In genomic region chr15:90869601-90870353, GRCh38 we compare ENCODE assay signal across 8 cellular contexts. TPM values are rescaled to one million over a fixed set of nuclear protein-coding genes. Genes with fewer than 3 reads are reported as not detected.
DNase-seq lines count a peak whose midpoint lies in the region; ATAC-seq and TF ChIP-seq lines count a peak whose summit lies in the region.

No MANE protein-coding gene starts in this region.

- WGBS in H9 (ENCODE audit: extremely low coverage, insufficient read length, low lambda C conversion rate), result no CpG with 5 or more reads among the region's 9 CpGs

- no peak overlapping the region for H2BK20ac ChIP-seq in H9 (ENCODE audit: low read depth, low read length, poor library complexity, severe bottlenecking)

- H3K14ac ChIP-seq in H9 (ENCODE audit: insufficient read depth, low read length), result 0 out of 2 replicates have a peak overlapping the region, but pooled peaks have one; percentile 5

- no peak overlapping the region for H2BK120ac ChIP-seq in H9 (ENCODE audit: low read depth, low read length, poor library complexity, severe bottlenecking)

- no peak overlapping the region for H4K91ac ChIP-seq in H9 (ENCODE audit: insufficient read length, low read depth, low read length)

- H3K9me3 ChIP-seq in H9 (ENCODE audit: control insufficient read depth, low read depth, low read length) (no peaks in the 10 kb centered on the region), cardiac muscle cell (ENCODE audit: low read depth) (no peaks in the 10 kb centered on the region)

- no peak overlapping the region for H2BK5ac ChIP-seq in H9 (ENCODE audit: insufficient read length, low read length)

- H3K9ac ChIP-seq in H9 (ENCODE audit: extremely low read depth, insufficient read length, low read length), result no peak overlapping the region

- no peaks in the 10 kb centered on the region for H3K27me3 ChIP-seq in H9 (ENCODE audit: insufficient read depth, low read length)
- H3K27me3 ChIP-seq in cardiac muscle cell, result no peaks in the 10 kb centered on the region

- H4K20me1 ChIP-seq in H9 (ENCODE audit: control insufficient read depth, insufficient read depth, insufficient read length), result no peaks in the 10 kb centered on the region

- H3K4me1 ChIP-seq in H9 (ENCODE audit: insufficient read depth, low read length) (peaks cover 6% of the 10 kb centered on the region; the same call in 1 of the 2 replicates), cardiac muscle cell (ENCODE audit: low read depth) (peaks cover 41% of the 10 kb centered on the region)

- no peaks in the 10 kb centered on the region for H3K36me3 ChIP-seq in cardiac muscle cell

- no peak overlapping the region for H3K4me2 ChIP-seq in H9 (ENCODE audit: insufficient read depth, insufficient read length, low read length)

- H3K9me3 Mint-ChIP-seq in H9, result peaks cover 0 to 2% of the 10 kb centered on the region in 2 experiments; a peak in 2 of 5 replicates
- H3K9me3 Mint-ChIP-seq in activated naive CD4-positive, alpha-beta T cell treated with anti-CD3 and anti-CD28 coated beads, Interleukin-2, amount 50 U/mL, for 72 hours, result no peaks in the 10 kb centered on the region

- H3K4me1 Mint-ChIP-seq in H9, result peaks cover 58 to 61% of the 10 kb centered on the region in 2 experiments

- no peak overlapping the region for H3K56ac ChIP-seq in H9 (ENCODE audit: insufficient read length, low read depth, low read length)

- H3K27ac Mint-ChIP-seq in H9, result peak overlapping the region in 2 of 3 experiments; percentile 44 to 87; a peak in 3 of 7 replicates
- H3K27ac Mint-ChIP-seq in activated naive CD4-positive, alpha-beta T cell treated with anti-CD3 and anti-CD28 coated beads, Interleukin-2, amount 50 U/mL, for 72 hours, result peak overlapping the region; percentile 99 to 100

- no peak overlapping the region for H3K4me3 ChIP-seq in cardiac muscle cell

- no peak overlapping the region for H3K4ac ChIP-seq in H9 (ENCODE audit: low read depth, low read length)

- no peaks in the 10 kb centered on the region for H3K27me3 Mint-ChIP-seq in H9 (ENCODE audit: low read depth)

- H3K23me2 ChIP-seq in H9 (ENCODE audit: insufficient read length, low read depth, low read length, poor library complexity, severe bottlenecking), result peaks cover 8% of the 10 kb centered on the region

- H3K23ac ChIP-seq in H9 (ENCODE audit: insufficient read length, low read depth, low read length), result no peak overlapping the region

- H2BK12ac ChIP-seq in H9 (ENCODE audit: insufficient read length, low read depth, low read length), result no peak overlapping the region

- peak; percentile 58 to 81 for ATAC-seq in activated naive CD4-positive, alpha-beta T cell treated with anti-CD3 and anti-CD28 coated beads, Interleukin-2, amount 50 U/mL, for 72 hours
- ATAC-seq in GM18498 (IDR thresholded peaks at IDR 0.05; ENCODE audit: unreplicated experiment), result no peak
- no peak for ATAC-seq in GM21515 (IDR thresholded peaks at IDR 0.05; ENCODE audit: unreplicated experiment)
- ATAC-seq in GM18907 (IDR thresholded peaks at IDR 0.05; ENCODE audit: unreplicated experiment), result no peak

- TF ChIP-seq CTCF in H9 (conservative IDR thresholded peaks at IDR 0.05) (no peak), cardiac muscle cell (IDR thresholded peaks at IDR 0.05; ENCODE audit: low read depth, low read length) (no peak)

- H3K4me3 Mint-ChIP-seq in H9, result peak overlapping the region; percentile 71 to 87; a peak in 4 of 5 replicates

- no peak overlapping the region for H2AFZ ChIP-seq in H9 (ENCODE audit: low read length)

- H2BK15ac ChIP-seq in H9 (ENCODE audit: low read depth, low read length), result no peak overlapping the region

- H3K18ac ChIP-seq in H9 (ENCODE audit: insufficient read length, low read depth, low read length), result no peak overlapping the region

- no peak overlapping the region for H2AK5ac ChIP-seq in H9 (ENCODE audit: insufficient read length, low read length)

- no peak overlapping the region for H4K8ac ChIP-seq in H9 (replicated peaks; ENCODE audit: insufficient read length, low read depth, low read length)

- no peak overlapping the region for H3T11ph ChIP-seq in H9 (ENCODE audit: low read length)

- H3K79me2 ChIP-seq in H9 (ENCODE audit: insufficient read depth, low read length), result no peaks in the 10 kb centered on the region

- peak; percentile 84 for DNase-seq in H9
- peak; percentile 40 for DNase-seq in NOMO-1 treated with DMSO at 0.1 percent for 48 hours (lab: John Stamatoyannopoulos, UW; ENCODE audit: unreplicated experiment)
- DNase-seq in activated naive CD4-positive, alpha-beta T cell treated with anti-CD3 and anti-CD28 coated beads, Interleukin-2, amount 50 U/mL, for 72 hours (ENCODE audit: low spot score in 2 of 2), result peak; percentile 57 to 90
- DNase-seq in cardiac muscle cell (ENCODE audit: low read depth in 1 of 2, low spot score in 1 of 2), result peak; percentile 85 to 89
- DNase-seq in pons (ENCODE audit: low spot score), result peak; percentile 65

- H4K5ac ChIP-seq in H9 (ENCODE audit: insufficient read length, low read depth, low read length), result no peak overlapping the region

- H3K27ac ChIP-seq in H9 (ENCODE audit: insufficient read length, low read depth, low read length), result no peak overlapping the region
- H3K27ac ChIP-seq in cardiac muscle cell, result peak overlapping the region; percentile 99

- peaks cover 2% of the 10 kb centered on the region for H3K79me1 ChIP-seq in H9 (ENCODE audit: insufficient read depth, low read depth, low read length, poor library complexity, severe bottlenecking)

- H3K36me3 Mint-ChIP-seq in H9 (ENCODE audit: insufficient read depth in 1 of 3, low read depth in 3 of 3), result no peaks in the 10 kb centered on the region; a peak in 1 of 7 replicates
- peaks cover 56 to 62% of the 10 kb centered on the region in 2 donors for H3K36me3 Mint-ChIP-seq in activated naive CD4-positive, alpha-beta T cell treated with anti-CD3 and anti-CD28 coated beads, Interleukin-2, amount 50 U/mL, for 72 hours

RNA-seq across cellular contexts. Expression of gene FURIN, which starts 1.4 kb away (rescaled TPM):
- total RNA-seq in H9 (2021), result 35.1 and 35.7 TPM in 2 replicates
- 100 to 1,000 TPM; 381 to 721 TPM for total RNA-seq in activated naive CD4-positive, alpha-beta T cell treated with anti-CD3 and anti-CD28 coated beads, Interleukin-2, amount 50 U/mL, for 72 hours
- 66.3 and 79.6 TPM in 2 replicates for total RNA-seq in cardiac muscle cell
- polyA plus RNA-seq in cardiac muscle cell, result 57.7 and 69.3 TPM in 2 replicates

RNA-seq across cellular contexts. Expression of gene FES, which starts 14.5 kb away (rescaled TPM):
- total RNA-seq in H9 (2021) (6.5 and 6.7 TPM in 2 replicates), cardiac muscle cell (13.3 and 19.8 TPM in 2 replicates)
- total RNA-seq in activated naive CD4-positive, alpha-beta T cell treated with anti-CD3 and anti-CD28 coated beads, Interleukin-2, amount 50 U/mL, for 72 hours, result 10 to 100 TPM; 83.9 to 91.4 TPM
- polyA plus RNA-seq in cardiac muscle cell, result 5.4 and 12.7 TPM in 2 replicates

RNA-seq across cellular contexts. Expression of gene MAN2A2, which starts 33.3 kb away (rescaled TPM):
- total RNA-seq in H9 (2021) (25.3 and 27.4 TPM in 2 replicates), cardiac muscle cell (31.9 and 53.0 TPM in 2 replicates)
- total RNA-seq in activated naive CD4-positive, alpha-beta T cell treated with anti-CD3 and anti-CD28 coated beads, Interleukin-2, amount 50 U/mL, for 72 hours, result 100 to 1,000 TPM in 1 of 2 donors, 10 to 100 TPM in 1; 99.8 to 225 TPM
- 54.3 and 66.3 TPM in 2 replicates for polyA plus RNA-seq in cardiac muscle cell

Comparison
In these comparisons a context has a peak if more than half of its experiments do, and no peak if none do; other contexts are left out.
1. ATAC-seq: peak in activated naive CD4-positive, alpha-beta T cell treated with anti-CD3 and anti-CD28 coated beads, Interleukin-2, amount 50 U/mL, for 72 hours (2 of 2); none in GM18498 (single experiment), GM21515 (single experiment) and GM18907 (single experiment).
2. Peak in every context shown above with its lines, with median percentiles within 50 percentile points of each other: DNase-seq.